Comparison of ENCODE assay signal across 8 cellular contexts in genomic region chr14:23969433-23970282, GRCh38. TPM values are rescaled to one million over a fixed set of nuclear protein-coding genes. Genes with fewer than 3 reads are reported as not detected.
DNase-seq lines count a peak whose midpoint lies in the region; ATAC-seq and TF ChIP-seq lines count a peak whose summit lies in the region.
"Not testable (repeated sequence)": the region's sequence is repeated elsewhere in the genome, so short reads cannot be mapped to it uniquely, and the experiment has no call there.

No MANE protein-coding gene starts in this region.

- not testable (repeated sequence) for TF ChIP-seq CTCF in type B pancreatic cell (conservative IDR thresholded peaks at IDR 0.05)

- H3K9me3 Mint-ChIP-seq in dendritic cell treated with granulocyte-macrophage colony-stimulating factor and Interleukin-4, amounts not matched to agents 40 ng/mL and 50 ng/mL, for 4 days; type B pancreatic cell: not testable (repeated sequence)

- not testable (repeated sequence) for H3K27me3 Mint-ChIP-seq in dendritic cell treated with granulocyte-macrophage colony-stimulating factor and Interleukin-4, amounts not matched to agents 40 ng/mL and 50 ng/mL, for 4 days; type B pancreatic cell

- peak overlapping the region; percentile 71 for H3K4me3 Mint-ChIP-seq in dendritic cell treated with granulocyte-macrophage colony-stimulating factor and Interleukin-4, amounts not matched to agents 40 ng/mL and 50 ng/mL, for 4 days
- H3K4me3 Mint-ChIP-seq in type B pancreatic cell, result not testable (repeated sequence)

- H3K4me1 ChIP-seq in NT2/D1 (ENCODE audit: insufficient read depth, insufficient read length); skeletal muscle satellite cell (ENCODE audit: control insufficient read depth, insufficient read depth, low read length): not testable (repeated sequence)

- H3K9me3 ChIP-seq in NT2/D1 (ENCODE audit: insufficient read depth, low read length); skeletal muscle satellite cell (replicated peaks; ENCODE audit: low read length): not testable (repeated sequence)

- H3K4me3 ChIP-seq in NT2/D1 (ENCODE audit: insufficient read length, low read depth) (peak overlapping the region; percentile 40), skeletal muscle satellite cell (ENCODE audit: low read length) (peak overlapping the region; percentile 61)

- H3K4me1 Mint-ChIP-seq in dendritic cell treated with granulocyte-macrophage colony-stimulating factor and Interleukin-4, amounts not matched to agents 40 ng/mL and 50 ng/mL, for 4 days (ENCODE audit: low read depth), result peaks cover 48% of the 10 kb centered on the region
- H3K4me1 Mint-ChIP-seq in type B pancreatic cell (ENCODE audit: unreplicated experiment), result not testable (repeated sequence)

- H3K4me2 ChIP-seq in skeletal muscle satellite cell (ENCODE audit: low read length), result peak overlapping the region; percentile 81

- not testable (repeated sequence) for H3K36me3 ChIP-seq in NT2/D1 (ENCODE audit: insufficient read depth, insufficient read length, low read length); skeletal muscle satellite cell (ENCODE audit: insufficient read depth, low read length)

- peak overlapping the region; percentile 64 for H3K9ac ChIP-seq in NT2/D1 (ENCODE audit: insufficient read length, low read depth)
- H3K9ac ChIP-seq in skeletal muscle satellite cell (ENCODE audit: low read depth, low read length), result peak overlapping the region; percentile 32

- not testable (repeated sequence) for H3K36me3 Mint-ChIP-seq in dendritic cell treated with granulocyte-macrophage colony-stimulating factor and Interleukin-4, amounts not matched to agents 40 ng/mL and 50 ng/mL, for 4 days (ENCODE audit: low read depth); type B pancreatic cell

- intact Hi-C loops in dendritic cell treated with granulocyte-macrophage colony-stimulating factor and Interleukin-4, amounts not matched to agents 40 ng/mL and 50 ng/mL, for 4 days (cut with micrococcal nuclease), result not testable (repeated sequence)

- not testable (repeated sequence) for H3K27me3 ChIP-seq in NT2/D1 (ENCODE audit: insufficient read depth, insufficient read length); skeletal muscle satellite cell (ENCODE audit: control insufficient read depth, insufficient read depth, low read length)

- peak overlapping the region; percentile 45 for H3K27ac Mint-ChIP-seq in dendritic cell treated with granulocyte-macrophage colony-stimulating factor and Interleukin-4, amounts not matched to agents 40 ng/mL and 50 ng/mL, for 4 days
- H3K27ac Mint-ChIP-seq in type B pancreatic cell, result not testable (repeated sequence)

- ATAC-seq in GM18907 (IDR thresholded peaks at IDR 0.05; ENCODE audit: unreplicated experiment) (peak; percentile 71), HG03095 (IDR thresholded peaks at IDR 0.05; ENCODE audit: unreplicated experiment) (peak; percentile 58), left lobe of liver (peak; percentile 95)

- DNase-seq in NT2/D1 (ENCODE audit: low read depth, low spot score), result not testable (repeated sequence)
- DNase-seq in activated T-cell treated with anti-CD3 and anti-CD28 coated beads for 24 hours (ENCODE audit: low read depth) (peak; percentile 49), left lobe of liver (ENCODE audit: low spot score) (peak; percentile 58), type B pancreatic cell (ENCODE audit: extremely low spot score, unreplicated experiment) (peak; percentile 73)

RNA-seq across cellular contexts. Expression of gene DHRS4, which starts 16.1 kb away (rescaled TPM):
- 59.0 TPM for total RNA-seq in left lobe of liver
- 24.5 and 45.6 TPM in 2 replicates for total RNA-seq in skeletal muscle satellite cell (2012; rRNA removed)
- total RNA-seq in type B pancreatic cell (ENCODE audit: low replicate concordance), result 18.8 and 19.7 TPM in 2 replicates

RNA-seq across cellular contexts. Expression of gene DHRS4L2, which starts 19.1 kb away (rescaled TPM):
- total RNA-seq in left lobe of liver (46.4 TPM), type B pancreatic cell (ENCODE audit: low replicate concordance) (16.0 and 18.0 TPM in 2 replicates)
- 8.7 and 12.9 TPM in 2 replicates for total RNA-seq in skeletal muscle satellite cell (2012; rRNA removed)
